In genomic region chr1:175840787-175841186, GRCh38 we compare ENCODE assay signal across 1 cellular context.
TF ChIP-seq lines count a peak whose summit lies in the region.

No MANE protein-coding gene starts in this region.

TF ChIP-seq in GM12878, 131 proteins besides CTCF, POLR2A, EP300 and RAD21:
- TF ChIP-seq ZBTB4 (CRISPR knock-in tag; IDR thresholded peaks at IDR 0.05) (no peak), STAT3 (IDR thresholded peaks at IDR 0.05; ENCODE audit: low read depth, low read length) (no peak), ZNF622 (IDR thresholded peaks at IDR 0.05) (no peak), E2F4 (IDR thresholded peaks at IDR 0.05; ENCODE audit: low read depth, low read length) (no peak), ZNF384 (IDR thresholded peaks at IDR 0.05; ENCODE audit: borderline replicate concordance, low read depth, low read length) (no peak), PRDM15 (CRISPR knock-in tag; IDR thresholded peaks at IDR 0.05) (no peak), NR2C2 (IDR thresholded peaks at IDR 0.05; ENCODE audit: borderline replicate concordance, control insufficient read depth, insufficient read length, low read depth) (no peak), ATF7 (IDR thresholded peaks at IDR 0.05; ENCODE audit: low read depth) (no peak), RB1 (IDR thresholded peaks at IDR 0.05; ENCODE audit: borderline replicate concordance) (no peak), SMAD5 (IDR thresholded peaks at IDR 0.05; ENCODE audit: low read depth) (no peak), SMAD1 (IDR thresholded peaks at IDR 0.05; ENCODE audit: low read depth, partially characterized antibody) (no peak), REST (IDR thresholded peaks at IDR 0.05; ENCODE audit: low read depth, low read length) (no peak), ZSCAN29 (IDR thresholded peaks at IDR 0.05) (no peak), SUZ12 (IDR thresholded peaks at IDR 0.05; ENCODE audit: unreplicated experiment) (no peak)
TF ChIP-seq in GM12878: peak in this region for 0.
